17 cellular contexts compared by ENCODE assay signal in genomic region chr14:100371773-100372172, GRCh38. TPM values are rescaled to one million over a fixed set of nuclear protein-coding genes. Genes with fewer than 3 reads are reported as not detected.
A peak's percentile ranks its signal among the peaks of the same experiment; 100 is the strongest.
DNase-seq lines count a peak whose midpoint lies in the region; ATAC-seq and TF ChIP-seq lines count a peak whose summit lies in the region.
"Had no signal": no experiment of that assay in that cellular context is flagged by ENCODE, and none has a peak within 500 bp of the region (broad histone marks: within the 10 kb centered on the region; RNA-seq: fewer than 3 reads in every experiment).

No MANE protein-coding gene starts in this region.

- H3K36me3 ChIP-seq in HUES6 (ENCODE audit: control insufficient read depth, insufficient read depth, low read length) (peaks cover 53% of the 10 kb centered on the region), endodermal cell (ENCODE audit: control insufficient read depth, insufficient read depth, low read length) (peaks cover 56% of the 10 kb centered on the region)

- H3K4me1 Mint-ChIP-seq in activated T-cell treated with anti-CD3 and anti-CD28 coated beads, Interleukin-2, amount 50 U/mL, for 72 hours (ENCODE audit: low read depth) = peaks cover 74% of the 10 kb centered on the region
- H3K4me1 Mint-ChIP-seq in endodermal cell (peaks cover 54% of the 10 kb centered on the region), progenitor cell of endocrine pancreas (ENCODE audit: low read depth) (peaks cover 17% of the 10 kb centered on the region)

- H3K9me3 ChIP-seq in HUES6 (ENCODE audit: control insufficient read depth, insufficient read depth, low read depth, low read length) (no peaks in the 10 kb centered on the region), endodermal cell (ENCODE audit: control insufficient read depth, low read length) (peaks cover under 1% of the 10 kb centered on the region)
- H3K9me3 ChIP-seq: tibial nerve had no signal

- no peak for DNase-seq in activated T-cell treated with anti-CD3 and anti-CD28 coated beads, Interleukin-2, amount 50 U/mL, for 72 hours
- DNase-seq in activated T-cell treated with anti-CD3 and anti-CD28 coated beads for 4 hours (no peak), endodermal cell (peak; percentile 92), progenitor cell of endocrine pancreas (ENCODE audit: low spot score, unreplicated experiment) (no peak), NCI-H526 treated with DMSO at 0.1 percent for 48 hours (lab: John Stamatoyannopoulos, UW) (no peak)
- DNase-seq: aorta; cortex of kidney; head of caudate nucleus; NCI-H1694 treated with DMSO at 0.1 percent for 48 hours; NCI-H510A treated with DMSO at 0.1 percent for 48 hours; nephron progenitor cell; stimulated activated CD4-positive, alpha-beta T cell treated with anti-CD3 and anti-CD28 coated beads, Interleukin-2, amount 100 ng/mL, for 24 hours had no signal

- H3K27ac Mint-ChIP-seq in activated T-cell treated with anti-CD3 and anti-CD28 coated beads, Interleukin-2, amount 50 U/mL, for 72 hours = peak overlapping the region; percentile 85
- H3K27ac Mint-ChIP-seq in endodermal cell (peak overlapping the region; percentile 92), progenitor cell of endocrine pancreas (peak overlapping the region; percentile 1)
- H3K27ac Mint-ChIP-seq: nephron progenitor cell had no signal

- no peak for ATAC-seq in activated T-cell treated with anti-CD3 and anti-CD28 coated beads, Interleukin-2, amount 50 U/mL, for 72 hours (replicated peaks in 1 of 2)
- ATAC-seq in HG03135 (IDR thresholded peaks at IDR 0.05; ENCODE audit: unreplicated experiment) = no peak
- ATAC-seq in HG03442 (IDR thresholded peaks at IDR 0.05; ENCODE audit: unreplicated experiment) = no peak

- H3K9ac ChIP-seq in HUES6 (ENCODE audit: low read length) (peak overlapping the region; percentile 77), endodermal cell (ENCODE audit: extremely low read depth, low read length, poor library complexity, severe bottlenecking) (peak overlapping the region; percentile 93)

- no peaks in the 10 kb centered on the region for H3K27me3 ChIP-seq in HUES6 (ENCODE audit: control insufficient read depth, insufficient read depth, low read length)
- H3K27me3 ChIP-seq in endodermal cell (ENCODE audit: control insufficient read depth, insufficient read depth, low read length, poor library complexity, severe bottlenecking) = no peaks in the 10 kb centered on the region
- H3K27me3 ChIP-seq: tibial nerve had no signal

- H3K36me3 Mint-ChIP-seq in activated T-cell treated with anti-CD3 and anti-CD28 coated beads, Interleukin-2, amount 50 U/mL, for 72 hours (ENCODE audit: insufficient read depth in 2 of 2) = peaks cover 49 to 74% of the 10 kb centered on the region in 2 donors
- H3K36me3 Mint-ChIP-seq in endodermal cell (ENCODE audit: low read depth) (peaks cover 25% of the 10 kb centered on the region), progenitor cell of endocrine pancreas (ENCODE audit: insufficient read depth) (peaks cover 11% of the 10 kb centered on the region)

- peaks cover 0 to 2% of the 10 kb centered on the region in 2 donors for H3K9me3 Mint-ChIP-seq in activated T-cell treated with anti-CD3 and anti-CD28 coated beads, Interleukin-2, amount 50 U/mL, for 72 hours
- no peaks in the 10 kb centered on the region for H3K9me3 Mint-ChIP-seq in endodermal cell
- no peaks in the 10 kb centered on the region for H3K9me3 Mint-ChIP-seq in progenitor cell of endocrine pancreas (ENCODE audit: low read depth)
- H3K9me3 Mint-ChIP-seq: nephron progenitor cell had no signal

- 23 to 39% methylated on average over 5 to 6 of the region's 6 CpGs for WGBS in endodermal cell (ENCODE audit: insufficient coverage in 1 of 2, insufficient read length in 1 of 2), 2 experiments

- H3K4me1 ChIP-seq in HUES6 (ENCODE audit: control insufficient read depth, insufficient read depth, low read length) = peaks cover 38% of the 10 kb centered on the region
- H3K4me1 ChIP-seq in endodermal cell (ENCODE audit: control insufficient read depth, insufficient read depth, low read length) = peaks cover 2% of the 10 kb centered on the region

- H3K27me3 Mint-ChIP-seq in activated T-cell treated with anti-CD3 and anti-CD28 coated beads, Interleukin-2, amount 50 U/mL, for 72 hours (ENCODE audit: low read depth) = no peaks in the 10 kb centered on the region
- H3K27me3 Mint-ChIP-seq in endodermal cell (ENCODE audit: insufficient read depth) = no peaks in the 10 kb centered on the region
- no peaks in the 10 kb centered on the region for H3K27me3 Mint-ChIP-seq in progenitor cell of endocrine pancreas

- peak overlapping the region; percentile 75 to 99 for H3K4me3 Mint-ChIP-seq in activated T-cell treated with anti-CD3 and anti-CD28 coated beads, Interleukin-2, amount 50 U/mL, for 72 hours
- H3K4me3 Mint-ChIP-seq in endodermal cell (peak overlapping the region; percentile 28), progenitor cell of endocrine pancreas (ENCODE audit: low read depth) (no peak overlapping the region)
- H3K4me3 Mint-ChIP-seq: nephron progenitor cell had no signal

- H3K27ac ChIP-seq in HUES6 (ENCODE audit: low read depth, low read length) = peak overlapping the region; percentile 93; the same call in 1 of the 2 replicates
- H3K27ac ChIP-seq in endodermal cell (ENCODE audit: low read depth, low read length) = peak overlapping the region; percentile 64

- H3K4me3 ChIP-seq in HUES6 (ENCODE audit: low read depth, low read length) (peak overlapping the region; percentile 39), endodermal cell (ENCODE audit: low read length) (peak overlapping the region; percentile 98)
- H3K4me3 ChIP-seq: tibial nerve had no signal

- TF ChIP-seq CTCF in endodermal cell (conservative IDR thresholded peaks at IDR 0.05) = no peak
- TF ChIP-seq CTCF in progenitor cell of endocrine pancreas (IDR thresholded peaks at IDR 0.05; ENCODE audit: unreplicated experiment) = no peak

RNA-seq across cellular contexts. Expression of gene WDR25, which starts 4.5 kb away (rescaled TPM):
- total RNA-seq in activated T-cell treated with anti-CD3 and anti-CD28 coated beads, Interleukin-2, amount 50 U/mL, for 72 hours = 10 to 100 TPM; 12.5 to 13.6 TPM
- total RNA-seq in endodermal cell (1 to 10 TPM; 5.8 to 8.0 TPM), progenitor cell of endocrine pancreas (8.7 and 10.6 TPM in 2 replicates)
- 6.9 TPM for polyA plus RNA-seq in endodermal cell (2013, experiment 1 of 2)
- polyA plus RNA-seq in endodermal cell (2013, experiment 2 of 2) = 7.5 TPM

RNA-seq across cellular contexts. Expression of gene SLC25A47, which starts 48.6 kb away (rescaled TPM):
- not detected for total RNA-seq in activated T-cell treated with anti-CD3 and anti-CD28 coated beads, Interleukin-2, amount 50 U/mL, for 72 hours
- total RNA-seq in endodermal cell (not detected), progenitor cell of endocrine pancreas (not detected in 2 replicates)
- not detected for polyA plus RNA-seq in endodermal cell (2013, experiment 1 of 2)
- polyA plus RNA-seq in endodermal cell (2013, experiment 2 of 2) = not detected
- total RNA-seq: aorta, G401 had no signal
- polyA plus RNA-seq: aorta had no signal

Comparison
In these comparisons a context has a peak if more than half of its experiments do, and no peak if none do; other contexts are left out.
1. H3K27ac Mint-ChIP-seq: peak in every context shown above with its lines; median percentile 92 in endodermal cell; 85 in activated T-cell treated with anti-CD3 and anti-CD28 coated beads, Interleukin-2, amount 50 U/mL, for 72 hours; 1 in progenitor cell of endocrine pancreas.